Comparison of ENCODE assay signal across 1 cellular context in the genomic region with DNA sequence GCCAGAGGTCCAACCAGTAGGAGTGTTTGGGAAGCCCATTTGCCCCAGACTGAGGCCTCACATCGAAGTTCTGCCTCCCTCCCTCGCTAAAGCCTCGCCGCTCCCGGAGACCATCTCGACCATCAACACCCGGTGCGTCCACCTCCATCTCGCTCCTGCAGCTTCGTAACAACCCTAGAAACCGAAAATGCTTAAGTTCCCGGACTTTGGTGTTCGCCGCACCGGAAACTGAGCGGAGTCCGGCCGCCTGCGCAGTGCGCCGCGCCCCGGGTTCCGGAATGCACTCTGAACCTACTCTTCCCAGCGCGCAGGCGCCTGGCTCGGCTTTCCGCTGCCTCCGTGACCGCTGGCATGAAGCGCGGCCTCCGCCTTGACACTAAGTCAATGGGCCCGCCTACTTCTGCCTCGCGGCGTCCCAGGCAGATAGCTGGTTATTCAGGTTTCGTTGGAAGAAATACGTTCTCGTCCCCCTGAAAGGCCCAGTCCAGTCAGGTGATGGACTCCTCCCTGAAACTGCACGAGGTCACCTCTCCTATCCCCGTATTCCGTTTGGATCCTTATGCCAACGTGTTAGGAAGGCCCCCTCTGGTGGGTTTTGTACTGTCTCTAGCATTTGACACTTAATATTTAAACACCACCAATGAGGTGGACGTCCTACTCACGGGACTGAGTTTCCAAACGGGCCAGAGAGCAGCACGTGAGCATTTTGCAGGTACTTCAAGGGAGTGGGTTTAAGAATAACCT.
A peak's percentile ranks its signal among the peaks of the same experiment; 100 is the strongest.
TF ChIP-seq lines count a peak whose summit lies in the region.

No MANE protein-coding gene starts in this region.

TF ChIP-seq in K562, 482 proteins besides CTCF, POLR2A, EP300 and RAD21 (continued from another document and continues in another):
- TF ChIP-seq, protein P1, sequence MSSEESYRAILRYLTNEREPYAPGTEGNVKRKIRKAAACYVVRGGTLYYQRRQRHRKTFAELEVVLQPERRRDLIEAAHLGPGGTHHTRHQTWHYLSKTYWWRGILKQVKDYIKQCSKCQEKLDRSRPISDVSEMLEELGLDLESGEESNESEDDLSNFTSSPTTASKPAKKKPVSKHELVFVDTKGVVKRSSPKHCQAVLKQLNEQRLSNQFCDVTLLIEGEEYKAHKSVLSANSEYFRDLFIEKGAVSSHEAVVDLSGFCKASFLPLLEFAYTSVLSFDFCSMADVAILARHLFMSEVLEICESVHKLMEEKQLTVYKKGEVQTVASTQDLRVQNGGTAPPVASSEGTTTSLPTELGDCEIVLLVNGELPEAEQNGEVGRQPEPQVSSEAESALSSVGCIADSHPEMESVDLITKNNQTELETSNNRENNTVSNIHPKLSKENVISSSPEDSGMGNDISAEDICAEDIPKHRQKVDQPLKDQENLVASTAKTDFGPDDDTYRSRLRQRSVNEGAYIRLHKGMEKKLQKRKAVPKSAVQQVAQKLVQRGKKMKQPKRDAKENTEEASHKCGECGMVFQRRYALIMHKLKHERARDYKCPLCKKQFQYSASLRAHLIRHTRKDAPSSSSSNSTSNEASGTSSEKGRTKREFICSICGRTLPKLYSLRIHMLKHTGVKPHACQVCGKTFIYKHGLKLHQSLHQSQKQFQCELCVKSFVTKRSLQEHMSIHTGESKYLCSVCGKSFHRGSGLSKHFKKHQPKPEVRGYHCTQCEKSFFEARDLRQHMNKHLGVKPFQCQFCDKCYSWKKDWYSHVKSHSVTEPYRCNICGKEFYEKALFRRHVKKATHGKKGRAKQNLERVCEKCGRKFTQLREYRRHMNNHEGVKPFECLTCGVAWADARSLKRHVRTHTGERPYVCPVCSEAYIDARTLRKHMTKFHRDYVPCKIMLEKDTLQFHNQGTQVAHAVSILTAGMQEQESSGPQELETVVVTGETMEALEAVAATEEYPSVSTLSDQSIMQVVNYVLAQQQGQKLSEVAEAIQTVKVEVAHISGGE (CRISPR knock-in tag; IDR thresholded peaks at IDR 0.05): peak; percentile 90 to 98 (median 92); a peak in 5 of 6 replicates
- TF ChIP-seq, protein P2, sequence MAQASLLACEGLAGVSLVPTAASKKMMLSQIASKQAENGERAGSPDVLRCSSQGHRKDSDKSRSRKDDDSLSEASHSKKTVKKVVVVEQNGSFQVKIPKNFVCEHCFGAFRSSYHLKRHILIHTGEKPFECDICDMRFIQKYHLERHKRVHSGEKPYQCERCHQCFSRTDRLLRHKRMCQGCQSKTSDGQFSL (CRISPR knock-in tag; IDR thresholded peaks at IDR 0.05): no peak
- TF ChIP-seq, protein P2 (tag; IDR thresholded peaks at IDR 0.05): no peak
- TF ChIP-seq, protein P3, sequence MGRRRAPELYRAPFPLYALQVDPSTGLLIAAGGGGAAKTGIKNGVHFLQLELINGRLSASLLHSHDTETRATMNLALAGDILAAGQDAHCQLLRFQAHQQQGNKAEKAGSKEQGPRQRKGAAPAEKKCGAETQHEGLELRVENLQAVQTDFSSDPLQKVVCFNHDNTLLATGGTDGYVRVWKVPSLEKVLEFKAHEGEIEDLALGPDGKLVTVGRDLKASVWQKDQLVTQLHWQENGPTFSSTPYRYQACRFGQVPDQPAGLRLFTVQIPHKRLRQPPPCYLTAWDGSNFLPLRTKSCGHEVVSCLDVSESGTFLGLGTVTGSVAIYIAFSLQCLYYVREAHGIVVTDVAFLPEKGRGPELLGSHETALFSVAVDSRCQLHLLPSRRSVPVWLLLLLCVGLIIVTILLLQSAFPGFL (CRISPR knock-in tag; IDR thresholded peaks at IDR 0.05): no peak
- TF ChIP-seq, protein P4, sequence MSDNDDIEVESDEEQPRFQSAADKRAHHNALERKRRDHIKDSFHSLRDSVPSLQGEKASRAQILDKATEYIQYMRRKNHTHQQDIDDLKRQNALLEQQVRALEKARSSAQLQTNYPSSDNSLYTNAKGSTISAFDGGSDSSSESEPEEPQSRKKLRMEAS (CRISPR knock-in tag; IDR thresholded peaks at IDR 0.05): peak; percentile 85
- TF ChIP-seq KAT2B (IDR thresholded peaks at IDR 0.05; ENCODE audit: low read depth, low read length) (no peak), SNIP1 (IDR thresholded peaks at IDR 0.05; ENCODE audit: low read depth) (no peak), SMAD4 (CRISPR knock-in tag; conservative IDR thresholded peaks at IDR 0.05) (no peak), COPS2 (conservative IDR thresholded peaks at IDR 0.05) (no peak), CHCHD3 (CRISPR knock-in tag; IDR thresholded peaks at IDR 0.05) (no peak), TEAD2 (tag; IDR thresholded peaks at IDR 0.05) (no peak), HNRNPLL (IDR thresholded peaks at IDR 0.05; ENCODE audit: low read depth, low read length, poor library complexity, severe bottlenecking) (peak; percentile 96), MEIS2 (IDR thresholded peaks at IDR 0.05; ENCODE audit: partially characterized antibody) (peak; percentile 82), DPF2 (IDR thresholded peaks at IDR 0.05) (no peak), RFX1 (IDR thresholded peaks at IDR 0.05) (no peak; the same call in 1 of the 2 replicates), HMG20B (CRISPR knock-in tag; IDR thresholded peaks at IDR 0.05) (no peak), ZNF347 (CRISPR knock-in tag; IDR thresholded peaks at IDR 0.05; ENCODE audit: low read depth) (no peak), FIP1L1 (IDR thresholded peaks at IDR 0.05; ENCODE audit: low read depth, low read length, poor library complexity, severe bottlenecking) (no peak), HMG20A (CRISPR knock-in tag; conservative IDR thresholded peaks at IDR 0.05) (no peak), ETV1 (tag; conservative IDR thresholded peaks at IDR 0.05; ENCODE audit: low read depth) (peak; percentile 71), SRSF1 (IDR thresholded peaks at IDR 0.05; ENCODE audit: low read depth, low read length) (no peak), ARHGAP35 (IDR thresholded peaks at IDR 0.05; ENCODE audit: partially characterized antibody) (no peak), HDAC3 (IDR thresholded peaks at IDR 0.05; ENCODE audit: borderline replicate concordance, partially characterized antibody) (no peak), KDM1A (IDR thresholded peaks at IDR 0.05) (no peak), NCOR1 (IDR thresholded peaks at IDR 0.05) (no peak), LCOR (CRISPR knock-in tag; IDR thresholded peaks at IDR 0.05) (peak; percentile 84; the same call in 1 of the 2 replicates), TAL1 (IDR thresholded peaks at IDR 0.05) (no peak), XRCC5 (IDR thresholded peaks at IDR 0.05; ENCODE audit: low read depth, low read length) (0 out of 2 replicates have a peak, but pooled peaks have one; percentile 18), GABPB2 (CRISPR knock-in tag; conservative IDR thresholded peaks at IDR 0.05) (no peak), EGR1 (conservative IDR thresholded peaks at IDR 0.05) (0 out of 2 replicates have a peak, but pooled peaks have one; percentile 1), ATF1 (CRISPR knock-in tag; IDR thresholded peaks at IDR 0.05) (no peak), ATF1 (tag; IDR thresholded peaks at IDR 0.05) (peak; percentile 45; the same call in 1 of the 2 replicates)
- TF ChIP-seq, protein P5, sequence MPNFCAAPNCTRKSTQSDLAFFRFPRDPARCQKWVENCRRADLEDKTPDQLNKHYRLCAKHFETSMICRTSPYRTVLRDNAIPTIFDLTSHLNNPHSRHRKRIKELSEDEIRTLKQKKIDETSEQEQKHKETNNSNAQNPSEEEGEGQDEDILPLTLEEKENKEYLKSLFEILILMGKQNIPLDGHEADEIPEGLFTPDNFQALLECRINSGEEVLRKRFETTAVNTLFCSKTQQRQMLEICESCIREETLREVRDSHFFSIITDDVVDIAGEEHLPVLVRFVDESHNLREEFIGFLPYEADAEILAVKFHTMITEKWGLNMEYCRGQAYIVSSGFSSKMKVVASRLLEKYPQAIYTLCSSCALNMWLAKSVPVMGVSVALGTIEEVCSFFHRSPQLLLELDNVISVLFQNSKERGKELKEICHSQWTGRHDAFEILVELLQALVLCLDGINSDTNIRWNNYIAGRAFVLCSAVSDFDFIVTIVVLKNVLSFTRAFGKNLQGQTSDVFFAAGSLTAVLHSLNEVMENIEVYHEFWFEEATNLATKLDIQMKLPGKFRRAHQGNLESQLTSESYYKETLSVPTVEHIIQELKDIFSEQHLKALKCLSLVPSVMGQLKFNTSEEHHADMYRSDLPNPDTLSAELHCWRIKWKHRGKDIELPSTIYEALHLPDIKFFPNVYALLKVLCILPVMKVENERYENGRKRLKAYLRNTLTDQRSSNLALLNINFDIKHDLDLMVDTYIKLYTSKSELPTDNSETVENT (CRISPR knock-in tag; IDR thresholded peaks at IDR 0.05): no peak
- TF ChIP-seq, protein P6, sequence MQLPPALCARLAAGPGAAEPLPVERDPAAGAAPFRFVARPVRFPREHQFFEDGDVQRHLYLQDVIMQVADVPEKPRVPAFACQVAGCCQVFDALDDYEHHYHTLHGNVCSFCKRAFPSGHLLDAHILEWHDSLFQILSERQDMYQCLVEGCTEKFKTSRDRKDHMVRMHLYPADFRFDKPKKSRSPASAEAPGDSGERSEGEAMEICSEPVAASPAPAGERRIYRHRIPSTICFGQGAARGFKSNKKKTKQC (CRISPR knock-in tag; IDR thresholded peaks at IDR 0.05): no peak; the same call in 1 of the 2 replicates
- TF ChIP-seq, protein P7, sequence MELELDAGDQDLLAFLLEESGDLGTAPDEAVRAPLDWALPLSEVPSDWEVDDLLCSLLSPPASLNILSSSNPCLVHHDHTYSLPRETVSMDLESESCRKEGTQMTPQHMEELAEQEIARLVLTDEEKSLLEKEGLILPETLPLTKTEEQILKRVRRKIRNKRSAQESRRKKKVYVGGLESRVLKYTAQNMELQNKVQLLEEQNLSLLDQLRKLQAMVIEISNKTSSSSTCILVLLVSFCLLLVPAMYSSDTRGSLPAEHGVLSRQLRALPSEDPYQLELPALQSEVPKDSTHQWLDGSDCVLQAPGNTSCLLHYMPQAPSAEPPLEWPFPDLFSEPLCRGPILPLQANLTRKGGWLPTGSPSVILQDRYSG (tag; conservative IDR thresholded peaks at IDR 0.05; ENCODE audit: low read depth): no peak; the same call in 1 of the 2 replicates
- TF ChIP-seq, protein P8, sequence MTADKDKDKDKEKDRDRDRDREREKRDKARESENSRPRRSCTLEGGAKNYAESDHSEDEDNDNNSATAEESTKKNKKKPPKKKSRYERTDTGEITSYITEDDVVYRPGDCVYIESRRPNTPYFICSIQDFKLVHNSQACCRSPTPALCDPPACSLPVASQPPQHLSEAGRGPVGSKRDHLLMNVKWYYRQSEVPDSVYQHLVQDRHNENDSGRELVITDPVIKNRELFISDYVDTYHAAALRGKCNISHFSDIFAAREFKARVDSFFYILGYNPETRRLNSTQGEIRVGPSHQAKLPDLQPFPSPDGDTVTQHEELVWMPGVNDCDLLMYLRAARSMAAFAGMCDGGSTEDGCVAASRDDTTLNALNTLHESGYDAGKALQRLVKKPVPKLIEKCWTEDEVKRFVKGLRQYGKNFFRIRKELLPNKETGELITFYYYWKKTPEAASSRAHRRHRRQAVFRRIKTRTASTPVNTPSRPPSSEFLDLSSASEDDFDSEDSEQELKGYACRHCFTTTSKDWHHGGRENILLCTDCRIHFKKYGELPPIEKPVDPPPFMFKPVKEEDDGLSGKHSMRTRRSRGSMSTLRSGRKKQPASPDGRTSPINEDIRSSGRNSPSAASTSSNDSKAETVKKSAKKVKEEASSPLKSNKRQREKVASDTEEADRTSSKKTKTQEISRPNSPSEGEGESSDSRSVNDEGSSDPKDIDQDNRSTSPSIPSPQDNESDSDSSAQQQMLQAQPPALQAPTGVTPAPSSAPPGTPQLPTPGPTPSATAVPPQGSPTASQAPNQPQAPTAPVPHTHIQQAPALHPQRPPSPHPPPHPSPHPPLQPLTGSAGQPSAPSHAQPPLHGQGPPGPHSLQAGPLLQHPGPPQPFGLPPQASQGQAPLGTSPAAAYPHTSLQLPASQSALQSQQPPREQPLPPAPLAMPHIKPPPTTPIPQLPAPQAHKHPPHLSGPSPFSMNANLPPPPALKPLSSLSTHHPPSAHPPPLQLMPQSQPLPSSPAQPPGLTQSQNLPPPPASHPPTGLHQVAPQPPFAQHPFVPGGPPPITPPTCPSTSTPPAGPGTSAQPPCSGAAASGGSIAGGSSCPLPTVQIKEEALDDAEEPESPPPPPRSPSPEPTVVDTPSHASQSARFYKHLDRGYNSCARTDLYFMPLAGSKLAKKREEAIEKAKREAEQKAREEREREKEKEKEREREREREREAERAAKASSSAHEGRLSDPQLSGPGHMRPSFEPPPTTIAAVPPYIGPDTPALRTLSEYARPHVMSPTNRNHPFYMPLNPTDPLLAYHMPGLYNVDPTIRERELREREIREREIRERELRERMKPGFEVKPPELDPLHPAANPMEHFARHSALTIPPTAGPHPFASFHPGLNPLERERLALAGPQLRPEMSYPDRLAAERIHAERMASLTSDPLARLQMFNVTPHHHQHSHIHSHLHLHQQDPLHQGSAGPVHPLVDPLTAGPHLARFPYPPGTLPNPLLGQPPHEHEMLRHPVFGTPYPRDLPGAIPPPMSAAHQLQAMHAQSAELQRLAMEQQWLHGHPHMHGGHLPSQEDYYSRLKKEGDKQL (CRISPR knock-in tag; IDR thresholded peaks at IDR 0.05; ENCODE audit: borderline replicate concordance): no peak
- TF ChIP-seq, protein P9, sequence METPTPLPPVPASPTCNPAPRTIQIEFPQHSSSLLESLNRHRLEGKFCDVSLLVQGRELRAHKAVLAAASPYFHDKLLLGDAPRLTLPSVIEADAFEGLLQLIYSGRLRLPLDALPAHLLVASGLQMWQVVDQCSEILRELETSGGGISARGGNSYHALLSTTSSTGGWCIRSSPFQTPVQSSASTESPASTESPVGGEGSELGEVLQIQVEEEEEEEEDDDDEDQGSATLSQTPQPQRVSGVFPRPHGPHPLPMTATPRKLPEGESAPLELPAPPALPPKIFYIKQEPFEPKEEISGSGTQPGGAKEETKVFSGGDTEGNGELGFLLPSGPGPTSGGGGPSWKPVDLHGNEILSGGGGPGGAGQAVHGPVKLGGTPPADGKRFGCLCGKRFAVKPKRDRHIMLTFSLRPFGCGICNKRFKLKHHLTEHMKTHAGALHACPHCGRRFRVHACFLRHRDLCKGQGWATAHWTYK (CRISPR knock-in tag; IDR thresholded peaks at IDR 0.05): no peak
- TF ChIP-seq, protein P10, sequence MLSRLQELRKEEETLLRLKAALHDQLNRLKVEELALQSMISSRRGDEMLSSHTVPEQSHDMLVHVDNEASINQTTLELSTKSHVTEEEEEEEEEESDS (CRISPR knock-in tag; IDR thresholded peaks at IDR 0.05): no peak
- TF ChIP-seq, protein P11, sequence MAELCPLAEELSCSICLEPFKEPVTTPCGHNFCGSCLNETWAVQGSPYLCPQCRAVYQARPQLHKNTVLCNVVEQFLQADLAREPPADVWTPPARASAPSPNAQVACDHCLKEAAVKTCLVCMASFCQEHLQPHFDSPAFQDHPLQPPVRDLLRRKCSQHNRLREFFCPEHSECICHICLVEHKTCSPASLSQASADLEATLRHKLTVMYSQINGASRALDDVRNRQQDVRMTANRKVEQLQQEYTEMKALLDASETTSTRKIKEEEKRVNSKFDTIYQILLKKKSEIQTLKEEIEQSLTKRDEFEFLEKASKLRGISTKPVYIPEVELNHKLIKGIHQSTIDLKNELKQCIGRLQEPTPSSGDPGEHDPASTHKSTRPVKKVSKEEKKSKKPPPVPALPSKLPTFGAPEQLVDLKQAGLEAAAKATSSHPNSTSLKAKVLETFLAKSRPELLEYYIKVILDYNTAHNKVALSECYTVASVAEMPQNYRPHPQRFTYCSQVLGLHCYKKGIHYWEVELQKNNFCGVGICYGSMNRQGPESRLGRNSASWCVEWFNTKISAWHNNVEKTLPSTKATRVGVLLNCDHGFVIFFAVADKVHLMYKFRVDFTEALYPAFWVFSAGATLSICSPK (IDR thresholded peaks at IDR 0.05; ENCODE audit: borderline replicate concordance): no peak
